17 cellular contexts compared by ENCODE assay signal in the genomic region with DNA sequence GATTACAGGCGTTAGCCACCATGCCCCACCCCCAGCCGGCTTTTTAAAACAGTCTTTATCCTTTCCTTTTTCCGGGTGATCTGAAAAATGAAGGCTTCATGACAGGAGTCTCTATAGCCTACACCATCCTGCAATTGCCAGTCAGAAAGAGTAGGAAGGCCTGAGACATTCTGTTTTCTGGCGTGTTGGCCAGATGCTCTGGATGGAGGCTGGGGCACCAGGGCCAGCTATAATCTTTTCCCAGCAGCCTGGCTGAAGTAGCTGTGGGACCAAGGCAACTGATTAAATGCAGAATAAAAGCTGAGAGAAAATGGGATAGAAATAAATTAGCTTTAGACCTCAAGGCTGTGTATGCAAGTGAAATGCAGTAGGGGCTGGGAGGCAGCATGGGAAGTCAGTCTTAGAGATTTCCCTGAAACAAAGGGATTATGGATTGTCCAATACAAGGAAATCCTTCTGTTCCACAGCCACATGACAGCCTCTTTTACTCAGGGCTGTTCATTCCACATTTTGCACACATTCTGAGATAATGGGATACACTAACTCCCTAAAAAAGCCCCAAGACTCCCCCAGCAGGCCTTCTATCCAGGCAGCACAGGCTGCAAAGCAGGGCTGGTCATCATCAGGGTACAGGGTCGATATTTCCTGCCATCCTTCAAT.
DNase-seq lines count a peak whose midpoint lies in the region; ATAC-seq, FAIRE-seq and TF ChIP-seq lines count a peak whose summit lies in the region.
"Had no signal": no experiment of that assay in that cellular context is flagged by ENCODE, and none has a peak within 500 bp of the region (broad histone marks: within the 10 kb centered on the region; RNA-seq: fewer than 3 reads in every experiment).

No MANE protein-coding gene starts in this region.

- H3K27ac ChIP-seq in cingulate gyrus (ENCODE audit: low read depth, low read length) (peak overlapping the region; percentile 33), substantia nigra (ENCODE audit: low read depth, low read length, poor library complexity, severe bottlenecking) (peak overlapping the region; percentile 81), upper lobe of right lung (no peak overlapping the region)
- H3K27ac ChIP-seq: A549, Peyer's patch had no signal

- H3K4me3 ChIP-seq in upper lobe of right lung = no peak overlapping the region
- H3K4me3 ChIP-seq: A549, Peyer's patch had no signal

- FAIRE-seq in HTR-8/SVneo (lab: Jason Lieb, UNC) = no peak
- FAIRE-seq: A549, GM12892, H1 had no signal

- ATAC-seq in upper lobe of right lung (no peak), GM19455 (IDR thresholded peaks at IDR 0.05; ENCODE audit: unreplicated experiment) (no peak)
- ATAC-seq: A549, Right ventricle myocardium inferior had no signal

- H3K27me3 Mint-ChIP-seq in glutamatergic neuron (ENCODE audit: unreplicated experiment) = no peaks in the 10 kb centered on the region

- peak overlapping the region; percentile 74 for H3K27ac Mint-ChIP-seq in glutamatergic neuron (ENCODE audit: unreplicated experiment)

- no peaks in the 10 kb centered on the region for H3K4me1 ChIP-seq in upper lobe of right lung
- H3K4me1 ChIP-seq: A549, Peyer's patch had no signal

- TF ChIP-seq CTCF in glutamatergic neuron (IDR thresholded peaks at IDR 0.05; ENCODE audit: partially characterized antibody, unreplicated experiment) (no peak), upper lobe of right lung (IDR thresholded peaks at IDR 0.05) (no peak)

- peaks cover 10% of the 10 kb centered on the region for H3K4me1 Mint-ChIP-seq in glutamatergic neuron (ENCODE audit: low read depth, unreplicated experiment)

- no peak overlapping the region for H3K4me3 Mint-ChIP-seq in glutamatergic neuron (ENCODE audit: unreplicated experiment)

- no peaks in the 10 kb centered on the region for H3K36me3 ChIP-seq in upper lobe of right lung
- H3K36me3 ChIP-seq: Peyer's patch had no signal

- peaks cover 2% of the 10 kb centered on the region for H3K36me3 Mint-ChIP-seq in glutamatergic neuron (ENCODE audit: unreplicated experiment)

- H3K27me3 ChIP-seq in upper lobe of right lung = no peaks in the 10 kb centered on the region
- H3K27me3 ChIP-seq: Peyer's patch had no signal

- H3K9me3 Mint-ChIP-seq in glutamatergic neuron (ENCODE audit: unreplicated experiment) = peaks cover 2% of the 10 kb centered on the region

- H3K9me3 ChIP-seq in upper lobe of right lung = no peaks in the 10 kb centered on the region
- H3K9me3 ChIP-seq: A549, Peyer's patch had no signal

- intact Hi-C loops in upper lobe of right lung (cut with DNase I) = no loop called here

- peak; percentile 83 for DNase-seq in NCI-H82 (lab: John Stamatoyannopoulos, UW)
- DNase-seq in glutamatergic neuron = no peak
- peak in 2 of 49 donors; percentile 21 to 37 for DNase-seq in substantia nigra (lab: John Stamatoyannopoulos, UW)
- no peak for DNase-seq in upper lobe of right lung
- no peak for DNase-seq in HTR-8/SVneo (ENCODE audit: insufficient read length, low spot score)
- DNase-seq in NCI-H774 (lab: John Stamatoyannopoulos, UW) = no peak
- DNase-seq: KG1, NCI-H1417 treated with DMSO at 0.1 percent for 48 hours, NCI-H2081, NCI-H510A, Peyer's patch had no signal
